ENCODE assay signal across 8 cellular contexts in genomic region chr7:110090113-110090820, GRCh38.
A peak's percentile ranks its signal among the peaks of the same experiment; 100 is the strongest.
DNase-seq lines count a peak whose midpoint lies in the region; TF ChIP-seq lines count a peak whose summit lies in the region.

No MANE protein-coding gene starts in this region.

- in situ Hi-C loops in ACHN (cut with HindIII; ENCODE audit: low pct_ligation_motif_present, low pct_unique_long_range_greater_than_20kb, low sequenced_read_pairs) = no loop called here

- peak; percentile 54 for DNase-seq in ACHN
- peak; percentile 9 for DNase-seq in NCI-H226
- DNase-seq in erythroblast (lab: John Stamatoyannopoulos, UW) = peak; percentile 0 to 1
- DNase-seq in activated T-cell treated with anti-CD3 and anti-CD28 coated beads, Interleukin-2, amount 50 U/mL, for 48 hours = no peak
- DNase-seq in NCI-H2107 treated with DMSO at 0.1 percent for 48 hours (lab: John Stamatoyannopoulos, UW; ENCODE audit: unreplicated experiment) = no peak
- DNase-seq in stimulated activated CD4-positive, alpha-beta T cell treated with anti-CD3 and anti-CD28 coated beads, Interleukin-4, amount 100 ng/mL, for 1 hour = no peak
- DNase-seq in GOT3 (lab: John Stamatoyannopoulos, UW) = no peak

- peak; percentile 51 for TF ChIP-seq CTCF in GM12872 (IDR thresholded peaks at IDR 0.05; ENCODE audit: insufficient read depth, low read depth, low read length)

- no peak for TF ChIP-seq POLR2A in erythroblast (IDR thresholded peaks at IDR 0.05; ENCODE audit: low read length)

Comparison
In these comparisons a context has a peak if more than half of its experiments do, and no peak if none do; other contexts are left out.
1. DNase-seq: peak in ACHN (single experiment), NCI-H226 (single experiment) and erythroblast (2 of 2); none in activated T-cell treated with anti-CD3 and anti-CD28 coated beads, Interleukin-2, amount 50 U/mL, for 48 hours (0 of 2), NCI-H2107 treated with DMSO at 0.1 percent for 48 hours (single experiment), stimulated activated CD4-positive, alpha-beta T cell treated with anti-CD3 and anti-CD28 coated beads, Interleukin-4, amount 100 ng/mL, for 1 hour (single experiment) and GOT3 (single experiment).